21 cellular contexts compared by ENCODE assay signal in genomic region chr9:98135558-98135934, GRCh38.
"Had no signal": no experiment of that assay in that cellular context is flagged by ENCODE, and none has a peak within 500 bp of the region (broad histone marks: within the 10 kb centered on the region; RNA-seq: fewer than 3 reads in every experiment).

No MANE protein-coding gene starts in this region.

- H3K27ac ChIP-seq: foreskin keratinocyte, left lung, thoracic aorta, upper lobe of left lung had no signal

- DNase-seq: activated CD4-positive, alpha-beta memory T cell treated with anti-CD3 and anti-CD28 coated beads, Interleukin-2, amount 10 ng/mL, durations not matched to agents 7 days and 5 days; activated CD4-positive, alpha-beta T cell treated with anti-CD3 and anti-CD28 coated beads, Interleukin-2, amount 10 ng/mL, durations not matched to agents 24 days and 14 days; activated gamma-delta T cell treated with Interleukin-2 at 50 U/mL for 16 hours; amniotic stem cell; cerebellar nuclear complex; cortex of kidney; erythroblast; foreskin keratinocyte; kidney; left lung; natural killer cell; stimulated activated CD4-positive, alpha-beta T cell treated with anti-CD3 and anti-CD28 coated beads, Interleukin-4, amount 100 ng/mL, for 1 hour; stimulated activated naive CD4-positive, alpha-beta T cell treated with Interleukin-2 at 50 U/mL for 16 hours; T1000 had no signal

- H3K36me3 Mint-ChIP-seq: natural killer cell had no signal

- H3K9me3 Mint-ChIP-seq: activated CD4-positive, alpha-beta memory T cell treated with anti-CD3 and anti-CD28 coated beads, Interleukin-2, amount 10 ng/mL, durations not matched to agents 7 days and 5 days; activated CD4-positive, alpha-beta T cell treated with anti-CD3 and anti-CD28 coated beads, Interleukin-2, amount 10 ng/mL, durations not matched to agents 24 days and 14 days; activated T-helper 1 cell treated with anti-CD3 and anti-CD28 coated beads, Interleukin-12 subunit alpha, Interleukin-12 subunit beta, Interleukin-2, Interleukin-4 antibody, amounts not matched to agents 30 ng/mL and 10 ng/mL and 1 ng/mL, durations not matched to agents 14 hours and 24 hours and 36 hours; natural killer cell; T-helper 1 cell treated with Interleukin-12 subunit alpha and Interleukin-12 subunit beta and Interleukin-4 antibody, amounts not matched to agents 30 μg/mL and 1 μg/mL, for 36 hours had no signal

- H3K27ac Mint-ChIP-seq: activated CD4-positive, alpha-beta memory T cell treated with anti-CD3 and anti-CD28 coated beads, Interleukin-2, amount 10 ng/mL, durations not matched to agents 7 days and 5 days; activated CD4-positive, alpha-beta T cell treated with anti-CD3 and anti-CD28 coated beads, Interleukin-2, amount 10 ng/mL, durations not matched to agents 24 days and 14 days; activated naive CD8-positive, alpha-beta T cell; activated T-helper 1 cell treated with anti-CD3 and anti-CD28 coated beads, Interleukin-12 subunit alpha, Interleukin-12 subunit beta, Interleukin-2, Interleukin-4 antibody, amounts not matched to agents 30 ng/mL and 10 ng/mL and 1 ng/mL, durations not matched to agents 14 hours and 24 hours and 36 hours; natural killer cell; progenitor cell of endocrine pancreas; T-helper 1 cell treated with Interleukin-12 subunit alpha and Interleukin-12 subunit beta and Interleukin-4 antibody, amounts not matched to agents 30 μg/mL and 1 μg/mL, for 36 hours had no signal

- H3K4me3 Mint-ChIP-seq: activated CD4-positive, alpha-beta memory T cell treated with anti-CD3 and anti-CD28 coated beads, Interleukin-2, amount 10 ng/mL, durations not matched to agents 7 days and 5 days; activated CD4-positive, alpha-beta T cell treated with anti-CD3 and anti-CD28 coated beads, Interleukin-2, amount 10 ng/mL, durations not matched to agents 24 days and 14 days; activated naive CD8-positive, alpha-beta T cell; activated T-helper 1 cell treated with anti-CD3 and anti-CD28 coated beads, Interleukin-12 subunit alpha, Interleukin-12 subunit beta, Interleukin-2, Interleukin-4 antibody, amounts not matched to agents 30 ng/mL and 10 ng/mL and 1 ng/mL, durations not matched to agents 14 hours and 24 hours and 36 hours; natural killer cell; T-helper 1 cell treated with Interleukin-12 subunit alpha and Interleukin-12 subunit beta and Interleukin-4 antibody, amounts not matched to agents 30 μg/mL and 1 μg/mL, for 36 hours had no signal

- H3K4me1 ChIP-seq: foreskin keratinocyte had no signal

- H3K36me3 ChIP-seq: thoracic aorta had no signal

- H3K9me3 ChIP-seq: left lung, thoracic aorta, upper lobe of left lung had no signal

- H3K4me3 ChIP-seq: left lung, lung, thoracic aorta, upper lobe of left lung had no signal

- H3K27me3 ChIP-seq: foreskin keratinocyte, left lung, upper lobe of left lung had no signal

- H3K27me3 Mint-ChIP-seq: activated CD4-positive, alpha-beta memory T cell treated with anti-CD3 and anti-CD28 coated beads, Interleukin-2, amount 10 ng/mL, durations not matched to agents 7 days and 5 days; activated CD4-positive, alpha-beta T cell treated with anti-CD3 and anti-CD28 coated beads, Interleukin-2, amount 10 ng/mL, durations not matched to agents 24 days and 14 days; activated naive CD8-positive, alpha-beta T cell; progenitor cell of endocrine pancreas had no signal
